In genomic region chr3:64267774-64268604, GRCh38 we compare ENCODE assay signal across 8 cellular contexts. TPM values are rescaled to one million over a fixed set of nuclear protein-coding genes. Genes with fewer than 3 reads are reported as not detected.
A peak's percentile ranks its signal among the peaks of the same experiment; 100 is the strongest.
DNase-seq lines count a peak whose midpoint lies in the region; ATAC-seq and TF ChIP-seq lines count a peak whose summit lies in the region.

No MANE protein-coding gene starts in this region.

- peaks cover 37 to 47% (median 41%) of the 10 kb centered on the region in 4 donors for H3K4me1 ChIP-seq in esophagus muscularis mucosa
- H3K4me1 ChIP-seq in tibial artery = peaks cover 0 to 38% (median 26%) of the 10 kb centered on the region in 4 donors

- intact Hi-C loops in esophagus muscularis mucosa (cut with DNase I) (loop anchor here (2.0 to 10.0 kb wide), 5 partner anchors 56 to 233 kb away; no protein-coding TSS in a partner anchor), tibial artery (cut with DNase I; ENCODE audit: low total_unique reads) (loop anchor here (10.0 kb wide), 1 partner anchor 233 kb away; no protein-coding TSS in a partner anchor)

- H3K27ac ChIP-seq in esophagus muscularis mucosa (replicated peaks in 1 of 4) = peak overlapping the region; percentile 92 to 96 (median 94)
- peak overlapping the region; percentile 91 for H3K27ac ChIP-seq in tibial artery

- DNase-seq in NCI-H82 treated with DMSO at 0.1 percent for 48 hours (lab: John Stamatoyannopoulos, UW; ENCODE audit: unreplicated experiment) (peak; percentile 17), esophagus muscularis mucosa (ENCODE audit: extremely low spot score) (peak; percentile 93), medulla oblongata (ENCODE audit: extremely low spot score) (peak; percentile 66), tibial artery (peak; percentile 78 to 87), DMS 273 (lab: John Stamatoyannopoulos, UW; ENCODE audit: unreplicated experiment) (no peak), DMS79 treated with DMSO at 0.1 percent for 48 hours (lab: John Stamatoyannopoulos, UW) (no peak)
- DNase-seq in activated CD4-positive, alpha-beta memory T cell treated with anti-CD3 and anti-CD28 coated beads, Interleukin-2, amount 10 ng/mL, durations not matched to agents 7 days and 5 days = no peak

- TF ChIP-seq CTCF in esophagus muscularis mucosa (IDR thresholded peaks at IDR 0.05) (peak in 1 of 3 experiments; percentile 9), tibial artery (IDR thresholded peaks at IDR 0.05) (peak in 1 of 2 experiments; percentile 7)

- H3K9me3 ChIP-seq in esophagus muscularis mucosa (no peaks in the 10 kb centered on the region), tibial artery (no peaks in the 10 kb centered on the region)

- H3K4me1 Mint-ChIP-seq in stimulated activated memory B cell treated with anti-CD40 and anti-IgM and Interleukin-4, amounts not matched to agents 10 μg/mL and 1 μg/mL and 100 μg/mL, for 72 hours = no peaks in the 10 kb centered on the region
- no peaks in the 10 kb centered on the region for H3K4me1 Mint-ChIP-seq in activated CD4-positive, alpha-beta memory T cell treated with anti-CD3 and anti-CD28 coated beads, Interleukin-2, amount 10 ng/mL, durations not matched to agents 7 days and 5 days

- 32% methylated on average over 5 of the region's 30 CpGs for WGBS in esophagus muscularis mucosa

- H3K36me3 ChIP-seq in esophagus muscularis mucosa = no peaks in the 10 kb centered on the region
- no peaks in the 10 kb centered on the region for H3K36me3 ChIP-seq in tibial artery

- H3K27me3 Mint-ChIP-seq in stimulated activated memory B cell treated with anti-CD40 and anti-IgM and Interleukin-4, amounts not matched to agents 10 μg/mL and 1 μg/mL and 100 μg/mL, for 72 hours = peaks cover 53% of the 10 kb centered on the region
- peaks cover 19% of the 10 kb centered on the region for H3K27me3 Mint-ChIP-seq in activated CD4-positive, alpha-beta memory T cell treated with anti-CD3 and anti-CD28 coated beads, Interleukin-2, amount 10 ng/mL, durations not matched to agents 7 days and 5 days

- CTCF ChIA-PET in activated CD4-positive, alpha-beta memory T cell treated with anti-CD3 and anti-CD28 coated beads, Interleukin-2, amount 10 ng/mL, durations not matched to agents 7 days and 5 days (lab: Charles Lee) = no interaction called here

- no peak for TF ChIP-seq EP300 in esophagus muscularis mucosa (IDR thresholded peaks at IDR 0.05)

- POLR2A ChIA-PET in activated CD4-positive, alpha-beta memory T cell treated with anti-CD3 and anti-CD28 coated beads, Interleukin-2, amount 10 ng/mL, durations not matched to agents 7 days and 5 days (lab: Charles Lee) = no interaction called here

- H3K4me3 ChIP-seq in esophagus muscularis mucosa = peak overlapping the region; percentile 78 to 80 (median 80)
- peak overlapping the region; percentile 83 to 85 for H3K4me3 ChIP-seq in tibial artery

- H3K27me3 ChIP-seq in esophagus muscularis mucosa (no peaks in the 10 kb centered on the region), tibial artery (no peaks in the 10 kb centered on the region)

- TF ChIP-seq POLR2A in esophagus muscularis mucosa (IDR thresholded peaks at IDR 0.05; ENCODE audit: low read depth) = peak; percentile 57

- peaks cover 5% of the 10 kb centered on the region for H3K36me3 Mint-ChIP-seq in stimulated activated memory B cell treated with anti-CD40 and anti-IgM and Interleukin-4, amounts not matched to agents 10 μg/mL and 1 μg/mL and 100 μg/mL, for 72 hours
- no peaks in the 10 kb centered on the region for H3K36me3 Mint-ChIP-seq in activated CD4-positive, alpha-beta memory T cell treated with anti-CD3 and anti-CD28 coated beads, Interleukin-2, amount 10 ng/mL, durations not matched to agents 7 days and 5 days (ENCODE audit: low read depth)

- H3K27ac Mint-ChIP-seq in stimulated activated memory B cell treated with anti-CD40 and anti-IgM and Interleukin-4, amounts not matched to agents 10 μg/mL and 1 μg/mL and 100 μg/mL, for 72 hours = no peak overlapping the region
- no peak overlapping the region for H3K27ac Mint-ChIP-seq in activated CD4-positive, alpha-beta memory T cell treated with anti-CD3 and anti-CD28 coated beads, Interleukin-2, amount 10 ng/mL, durations not matched to agents 7 days and 5 days

- peaks cover 9% of the 10 kb centered on the region for H3K9me3 Mint-ChIP-seq in stimulated activated memory B cell treated with anti-CD40 and anti-IgM and Interleukin-4, amounts not matched to agents 10 μg/mL and 1 μg/mL and 100 μg/mL, for 72 hours
- no peaks in the 10 kb centered on the region for H3K9me3 Mint-ChIP-seq in activated CD4-positive, alpha-beta memory T cell treated with anti-CD3 and anti-CD28 coated beads, Interleukin-2, amount 10 ng/mL, durations not matched to agents 7 days and 5 days

- no peak for ATAC-seq in stimulated activated memory B cell treated with anti-CD40 and anti-IgM and Interleukin-4, amounts not matched to agents 10 μg/mL and 1 μg/mL and 100 μg/mL, for 72 hours

- no peak overlapping the region for H3K4me3 Mint-ChIP-seq in stimulated activated memory B cell treated with anti-CD40 and anti-IgM and Interleukin-4, amounts not matched to agents 10 μg/mL and 1 μg/mL and 100 μg/mL, for 72 hours
- no peak overlapping the region for H3K4me3 Mint-ChIP-seq in activated CD4-positive, alpha-beta memory T cell treated with anti-CD3 and anti-CD28 coated beads, Interleukin-2, amount 10 ng/mL, durations not matched to agents 7 days and 5 days

RNA-seq across cellular contexts. Expression of gene PRICKLE2, which starts 42.7 kb away (rescaled TPM):
- total RNA-seq in esophagus muscularis mucosa = 10 to 100 TPM; 71.8 to 99.9 (median 84.4) TPM
- total RNA-seq in activated CD4-positive, alpha-beta memory T cell treated with anti-CD3 and anti-CD28 coated beads, Interleukin-2, amount 10 ng/mL, durations not matched to agents 7 days and 5 days = not detected

Comparison
In these comparisons a context has a peak if more than half of its experiments do, and no peak if none do; other contexts are left out.
1. DNase-seq: peak in NCI-H82 treated with DMSO at 0.1 percent for 48 hours (single experiment), esophagus muscularis mucosa (single experiment), medulla oblongata (single experiment) and tibial artery (2 of 2); none in DMS 273 (single experiment), DMS79 treated with DMSO at 0.1 percent for 48 hours (single experiment) and activated CD4-positive, alpha-beta memory T cell treated with anti-CD3 and anti-CD28 coated beads, Interleukin-2, amount 10 ng/mL, durations not matched to agents 7 days and 5 days (single experiment).
2. RNA of gene PRICKLE2, which starts 42.7 kb away (total RNA-seq): 71.8 to 99.9 TPM in esophagus muscularis mucosa; not detected in activated CD4-positive, alpha-beta memory T cell treated with anti-CD3 and anti-CD28 coated beads, Interleukin-2, amount 10 ng/mL, durations not matched to agents 7 days and 5 days; every median in the first group is over 10 times any median in the second.